Comparison of ENCODE assay signal across 16 cellular contexts in the genomic region with DNA sequence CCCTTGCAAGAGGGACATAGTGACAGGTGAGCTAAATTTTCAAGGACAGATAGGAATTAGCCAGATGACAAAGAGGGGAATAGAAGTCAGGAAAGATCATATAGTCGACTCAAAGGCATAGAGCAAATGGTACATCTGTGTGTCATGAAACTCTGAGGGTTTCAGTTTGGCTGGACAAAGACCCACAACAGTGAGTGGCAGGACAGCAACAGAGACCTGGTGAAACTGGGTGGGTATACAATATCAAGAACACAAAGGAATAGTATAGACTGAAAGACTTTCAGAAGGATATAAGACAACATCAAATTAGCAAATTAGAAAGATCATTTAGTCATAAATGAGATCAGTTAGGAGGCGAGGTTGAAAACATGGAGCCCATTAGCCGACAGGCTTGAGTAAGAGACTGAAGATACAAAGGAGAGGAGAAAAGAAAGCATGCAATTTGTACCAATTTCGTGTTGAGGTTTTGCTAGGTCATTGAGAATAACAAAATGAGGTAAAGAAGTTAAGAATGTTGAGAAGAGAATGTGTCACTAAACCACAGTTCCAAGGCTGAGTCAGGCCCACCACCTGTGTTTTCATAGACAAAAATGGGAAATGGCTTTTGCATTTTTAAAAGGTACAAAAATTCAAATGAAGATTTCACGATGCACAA.
A peak's percentile ranks its signal among the peaks of the same experiment; 100 is the strongest.
DNase-seq lines count a peak whose midpoint lies in the region; ATAC-seq lines count a peak whose summit lies in the region.
"Had no signal": no experiment of that assay in that cellular context is flagged by ENCODE, and none has a peak within 500 bp of the region (broad histone marks: within the 10 kb centered on the region; RNA-seq: fewer than 3 reads in every experiment).

No MANE protein-coding gene starts in this region.

- no peaks in the 10 kb centered on the region for H3K36me3 Mint-ChIP-seq in stimulated activated naive B cell treated with anti-CD40 and anti-IgM and Interleukin-4, amounts not matched to agents 10 μg/mL and 1 μg/mL and 100 μg/mL, for 72 hours
- H3K36me3 Mint-ChIP-seq: activated naive CD8-positive, alpha-beta T cell treated with anti-CD3 and anti-CD28 coated beads, Interleukin-2, amount 10 ng/mL, durations not matched to agents 7 days and 5 days had no signal

- no peak overlapping the region for H4K5ac ChIP-seq in mesendoderm (ENCODE audit: low read length)

- no peak overlapping the region for H3K27ac Mint-ChIP-seq in stimulated activated naive B cell treated with anti-CD40 and anti-IgM and Interleukin-4, amounts not matched to agents 10 μg/mL and 1 μg/mL and 100 μg/mL, for 72 hours
- H3K27ac Mint-ChIP-seq: activated naive CD8-positive, alpha-beta T cell treated with anti-CD3 and anti-CD28 coated beads, Interleukin-2, amount 10 ng/mL, durations not matched to agents 7 days and 5 days; dendritic cell treated with granulocyte-macrophage colony-stimulating factor and Interleukin-4, amounts not matched to agents 40 ng/mL and 50 ng/mL, for 4 days; T-helper 17 cell had no signal

- H3K27ac ChIP-seq in mesendoderm (ENCODE audit: low read depth, low read length) (no peak overlapping the region), substantia nigra (ENCODE audit: low read depth, low read length, poor library complexity, severe bottlenecking) (no peak overlapping the region)
- H3K27ac ChIP-seq: PC-9, suprapubic skin had no signal

- H2BK15ac ChIP-seq in mesendoderm (replicated peaks; ENCODE audit: low read depth): peak overlapping the region; percentile 25

- no CpG with 5 or more reads among the region's 5 CpGs for WGBS in mesendoderm (ENCODE audit: extremely low coverage, insufficient coverage, low lambda C conversion rate)

- no peak overlapping the region for H3K4me3 Mint-ChIP-seq in stimulated activated naive B cell treated with anti-CD40 and anti-IgM and Interleukin-4, amounts not matched to agents 10 μg/mL and 1 μg/mL and 100 μg/mL, for 72 hours
- H3K4me3 Mint-ChIP-seq: activated naive CD8-positive, alpha-beta T cell treated with anti-CD3 and anti-CD28 coated beads, Interleukin-2, amount 10 ng/mL, durations not matched to agents 7 days and 5 days; dendritic cell treated with granulocyte-macrophage colony-stimulating factor and Interleukin-4, amounts not matched to agents 40 ng/mL and 50 ng/mL, for 4 days; T-helper 17 cell had no signal

- H3K36me3 ChIP-seq in mesendoderm (ENCODE audit: control insufficient read depth, insufficient read depth, low read length): no peaks in the 10 kb centered on the region
- H3K36me3 ChIP-seq: suprapubic skin had no signal

- no peak overlapping the region for H2BK120ac ChIP-seq in mesendoderm (ENCODE audit: low read depth, low read length)

- no peak overlapping the region for H3K4me2 ChIP-seq in mesendoderm (ENCODE audit: low read length)
- H3K4me2 ChIP-seq: PC-9 had no signal

- peak; percentile 10 for DNase-seq in Caki2 (ENCODE audit: low read depth)
- DNase-seq in HCEC 1CT: peak; percentile 89
- DNase-seq in amniotic epithelial cell (ENCODE audit: low read depth): peak; percentile 80
- no peak for DNase-seq in mesendoderm
- DNase-seq in left lobe of liver (ENCODE audit: low spot score): no peak
- DNase-seq in substantia nigra (lab: John Stamatoyannopoulos, UW): no peak
- no peak for DNase-seq in stimulated activated naive B cell treated with anti-CD40 and anti-IgM and Interleukin-4, amounts not matched to agents 10 μg/mL and 1 μg/mL and 100 μg/mL, for 72 hours
- DNase-seq: activated naive CD8-positive, alpha-beta T cell treated with anti-CD3 and anti-CD28 coated beads, Interleukin-2, amount 10 ng/mL, durations not matched to agents 7 days and 5 days; foreskin melanocyte; MV-4-11; NCI-H226; PC-9; right cardiac atrium; T-helper 17 cell had no signal

- peak overlapping the region; percentile 31 for H2BK5ac ChIP-seq in mesendoderm (ENCODE audit: low read length)

- no peak overlapping the region for H4K8ac ChIP-seq in mesendoderm (ENCODE audit: low read depth, low read length)

- no peak overlapping the region for H3K4ac ChIP-seq in mesendoderm (ENCODE audit: low read depth, low read length)

- H3K23ac ChIP-seq in mesendoderm (ENCODE audit: low read length): no peak overlapping the region

- ATAC-seq in left lobe of liver: no peak
- ATAC-seq in stimulated activated naive B cell treated with anti-CD40 and anti-IgM and Interleukin-4, amounts not matched to agents 10 μg/mL and 1 μg/mL and 100 μg/mL, for 72 hours (replicated peaks): no peak
- ATAC-seq: right cardiac atrium, T-helper 17 cell had no signal

- peaks cover 0 to 8% of the 10 kb centered on the region in 2 donors for H3K27me3 Mint-ChIP-seq in stimulated activated naive B cell treated with anti-CD40 and anti-IgM and Interleukin-4, amounts not matched to agents 10 μg/mL and 1 μg/mL and 100 μg/mL, for 72 hours
- H3K27me3 Mint-ChIP-seq: activated naive CD8-positive, alpha-beta T cell treated with anti-CD3 and anti-CD28 coated beads, Interleukin-2, amount 10 ng/mL, durations not matched to agents 7 days and 5 days; dendritic cell treated with granulocyte-macrophage colony-stimulating factor and Interleukin-4, amounts not matched to agents 40 ng/mL and 50 ng/mL, for 4 days had no signal

- no peaks in the 10 kb centered on the region for H3K9me3 Mint-ChIP-seq in stimulated activated naive B cell treated with anti-CD40 and anti-IgM and Interleukin-4, amounts not matched to agents 10 μg/mL and 1 μg/mL and 100 μg/mL, for 72 hours
- H3K9me3 Mint-ChIP-seq: dendritic cell treated with granulocyte-macrophage colony-stimulating factor and Interleukin-4, amounts not matched to agents 40 ng/mL and 50 ng/mL, for 4 days had no signal

- no peak overlapping the region for H3K4me3 ChIP-seq in mesendoderm (ENCODE audit: low read length)
- H3K4me3 ChIP-seq: PC-9, suprapubic skin had no signal

- H3K4me1 Mint-ChIP-seq in stimulated activated naive B cell treated with anti-CD40 and anti-IgM and Interleukin-4, amounts not matched to agents 10 μg/mL and 1 μg/mL and 100 μg/mL, for 72 hours: no peaks in the 10 kb centered on the region
- H3K4me1 Mint-ChIP-seq: activated naive CD8-positive, alpha-beta T cell treated with anti-CD3 and anti-CD28 coated beads, Interleukin-2, amount 10 ng/mL, durations not matched to agents 7 days and 5 days; T-helper 17 cell had no signal

- no peak overlapping the region for H2AK5ac ChIP-seq in mesendoderm (ENCODE audit: low read length)

- in situ Hi-C loops in Caki2 (cut with HindIII; ENCODE audit: low pct_unique_long_range_greater_than_20kb, low sequenced_read_pairs): no loop called here

- H3K27me3 ChIP-seq in mesendoderm (ENCODE audit: insufficient read depth, low read length, poor library complexity): no peaks in the 10 kb centered on the region
- H3K27me3 ChIP-seq: suprapubic skin had no signal

- H3K79me1 ChIP-seq in mesendoderm (ENCODE audit: low read length): no peaks in the 10 kb centered on the region

- H3K79me2 ChIP-seq in mesendoderm (ENCODE audit: control insufficient read depth, insufficient read depth, low read length): no peaks in the 10 kb centered on the region

- H3K9ac ChIP-seq in mesendoderm (ENCODE audit: low read length): no peak overlapping the region

- no peak overlapping the region for H3K18ac ChIP-seq in mesendoderm (ENCODE audit: low read length)

- no peak overlapping the region for H3K56ac ChIP-seq in mesendoderm (ENCODE audit: low read length)

- no peaks in the 10 kb centered on the region for H3K4me1 ChIP-seq in mesendoderm (ENCODE audit: control insufficient read depth, low read depth, low read length)
- H3K4me1 ChIP-seq: suprapubic skin had no signal

Comparison
In these comparisons a context has a peak if more than half of its experiments do, and no peak if none do; other contexts are left out.
1. DNase-seq: peak in Caki2 (single experiment), HCEC 1CT (single experiment) and amniotic epithelial cell (single experiment); none in mesendoderm (single experiment), left lobe of liver (single experiment), substantia nigra (0 of 49) and stimulated activated naive B cell treated with anti-CD40 and anti-IgM and Interleukin-4, amounts not matched to agents 10 μg/mL and 1 μg/mL and 100 μg/mL, for 72 hours (single experiment).